ENCODE assay signal across 26 cellular contexts in genomic region chr4:52709155-52709554, GRCh38. TPM values are rescaled to one million over a fixed set of nuclear protein-coding genes. Genes with fewer than 3 reads are reported as not detected.
"Had no signal": no experiment of that assay in that cellular context is flagged by ENCODE, and none has a peak within 500 bp of the region (broad histone marks: within the 10 kb centered on the region; RNA-seq: fewer than 3 reads in every experiment).

No MANE protein-coding gene starts in this region.

- H3K27ac Mint-ChIP-seq: stimulated activated effector memory CD8-positive, alpha-beta T cell treated with anti-CD3 and anti-CD28 coated beads, Interleukin-12 subunit alpha, Interleukin-12 subunit beta, amount 100 ng/mL, for 72 hours; stimulated activated naive CD8-positive, alpha-beta T cell treated with anti-CD3 and anti-CD28 coated beads, Interleukin-15, Interleukin-2, amounts not matched to agents 100 ng/mL and 50 ng/mL, for 24 hours had no signal

- H3K36me3 ChIP-seq: neutrophil, uterus had no signal

- ATAC-seq: esophagus mucosa; heart right ventricle; left lobe of liver; naive thymus-derived CD4-positive, alpha-beta T cell; right cardiac atrium; stimulated activated effector memory CD8-positive, alpha-beta T cell treated with anti-CD3 and anti-CD28 coated beads, Interleukin-12 subunit alpha, Interleukin-12 subunit beta, amount 100 ng/mL, for 72 hours had no signal

- H3K4me3 ChIP-seq: dorsolateral prefrontal cortex, heart right ventricle, tibial artery, upper lobe of left lung, uterus had no signal

- H3K27ac ChIP-seq: dorsolateral prefrontal cortex, heart right ventricle, neutrophil, tibial artery, upper lobe of left lung, uterus had no signal

- H3K27me3 Mint-ChIP-seq: stimulated activated naive CD8-positive, alpha-beta T cell treated with anti-CD3 and anti-CD28 coated beads, Interleukin-15, Interleukin-2, amounts not matched to agents 100 ng/mL and 50 ng/mL, for 24 hours had no signal

- H3K9me3 Mint-ChIP-seq: stimulated activated effector memory CD8-positive, alpha-beta T cell treated with anti-CD3 and anti-CD28 coated beads, Interleukin-12 subunit alpha, Interleukin-12 subunit beta, amount 100 ng/mL, for 72 hours; stimulated activated naive CD8-positive, alpha-beta T cell treated with anti-CD3 and anti-CD28 coated beads, Interleukin-15, Interleukin-2, amounts not matched to agents 100 ng/mL and 50 ng/mL, for 24 hours had no signal

- FAIRE-seq: endometrium, frontal cortex, islet of Langerhans, small intestine had no signal

- H3K4me3 Mint-ChIP-seq: naive thymus-derived CD4-positive, alpha-beta T cell; stimulated activated effector memory CD8-positive, alpha-beta T cell treated with anti-CD3 and anti-CD28 coated beads, Interleukin-12 subunit alpha, Interleukin-12 subunit beta, amount 100 ng/mL, for 72 hours; stimulated activated naive CD8-positive, alpha-beta T cell treated with anti-CD3 and anti-CD28 coated beads, Interleukin-15, Interleukin-2, amounts not matched to agents 100 ng/mL and 50 ng/mL, for 24 hours had no signal

- H3K27me3 ChIP-seq: dorsolateral prefrontal cortex, heart right ventricle, tibial artery, upper lobe of left lung, uterus had no signal

- H3K9me3 ChIP-seq: heart right ventricle, neutrophil, tibial artery, upper lobe of left lung, uterus had no signal

- DNase-seq: cortex of kidney; dorsolateral prefrontal cortex; effector CD8-positive, alpha-beta T cell; heart right ventricle; hypothalamus; kidney glomerular epithelial cell; mammary epithelial cell; naive thymus-derived CD4-positive, alpha-beta T cell; posterior cingulate gyrus; right cardiac atrium; small intestine; stimulated activated CD4-positive, alpha-beta T cell treated with anti-CD3 and anti-CD28 coated beads, Interleukin-4, amount 100 ng/mL, for 1 hour; stimulated activated CD8-positive, alpha-beta memory T cell treated with anti-CD3 and anti-CD28 coated beads, Interleukin-4, amount 100 ng/mL, for 48 hours; tibial artery; upper lobe of left lung; uterus had no signal

RNA-seq across cellular contexts. Expression of gene ERVMER34-1, which starts 42.1 kb away (rescaled TPM):
- total RNA-seq: left lobe of liver; mesenteric fat pad; naive thymus-derived CD4-positive, alpha-beta T cell had no signal
- polyA plus RNA-seq: naive thymus-derived CD4-positive, alpha-beta T cell; neural cell had no signal
